ENCODE assay signal across 8 cellular contexts in the genomic region with DNA sequence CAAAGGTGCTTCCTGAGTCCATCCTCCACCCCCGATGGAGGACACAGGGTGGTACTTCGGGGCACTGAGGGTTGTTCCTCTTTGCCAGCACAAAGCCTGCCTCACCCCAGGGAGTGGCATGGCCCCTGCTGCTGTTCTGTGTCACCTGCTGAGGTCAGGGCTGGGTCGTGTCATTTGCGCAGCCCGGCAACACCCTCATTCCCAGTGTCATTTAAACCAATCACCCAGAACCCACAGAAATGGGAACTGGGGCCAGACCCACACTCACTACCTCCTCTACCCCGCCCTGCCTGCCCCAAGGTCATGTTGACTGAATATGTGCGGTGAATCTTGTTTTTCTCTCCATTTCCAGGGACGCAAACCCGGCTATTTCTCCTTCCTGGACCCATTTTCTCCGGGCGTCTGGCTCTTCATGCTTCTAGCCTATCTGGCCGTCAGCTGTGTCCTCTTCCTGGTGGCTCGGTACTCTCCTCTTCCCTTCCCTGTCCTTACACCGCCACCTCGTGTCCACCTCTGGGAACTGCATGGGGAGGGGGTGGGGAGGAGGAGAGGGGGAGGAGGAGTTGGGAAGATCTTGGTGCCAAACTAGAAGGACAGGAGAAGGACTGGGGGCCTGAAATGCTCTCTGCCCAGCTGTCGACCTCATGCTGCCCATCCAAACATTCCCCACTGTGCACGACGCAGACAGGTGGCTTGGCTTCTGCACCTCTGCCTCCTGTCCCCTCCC.
DNase-seq lines count a peak whose midpoint lies in the region; ATAC-seq, FAIRE-seq and TF ChIP-seq lines count a peak whose summit lies in the region.

No MANE protein-coding gene starts in this region.

- TF ChIP-seq CTCF in H1 (IDR thresholded peaks at IDR 0.05; ENCODE audit: control extremely low read depth in 1 of 3, insufficient read depth in 1 of 3, low read depth in 1 of 3, low read length in 3 of 3), result peak; percentile 84 to 94 (median 93)

- peak; percentile 74 for ATAC-seq in activated CD8-positive, alpha-beta T cell treated with anti-CD3 and anti-CD28 coated beads, Interleukin-2, amount 10 ng/mL, durations not matched to agents 7 days and 5 days
- no peak for ATAC-seq in HG02870 (IDR thresholded peaks at IDR 0.05; ENCODE audit: unreplicated experiment)

- peak overlapping the region; percentile 13 for H4K91ac ChIP-seq in H1 (replicated peaks; ENCODE audit: insufficient read length, low read length)

- DNase-seq in DMS79 treated with DMSO at 0.1 percent for 48 hours (lab: John Stamatoyannopoulos, UW), result peak; percentile 86
- DNase-seq in HK-2 (ENCODE audit: unreplicated experiment), result peak; percentile 67
- DNase-seq in NCI-H82 (lab: John Stamatoyannopoulos, UW), result peak; percentile 88
- DNase-seq in activated CD8-positive, alpha-beta T cell treated with anti-CD3 and anti-CD28 coated beads, Interleukin-2, amount 10 ng/mL, durations not matched to agents 7 days and 5 days, result peak; percentile 58
- DNase-seq in H1 (ENCODE audit: low read depth in 1 of 2, low spot score in 2 of 2), result peak; percentile 60 to 97
- DNase-seq in mesendoderm, result peak; percentile 96
- peak; percentile 35 for DNase-seq in stimulated activated CD8-positive, alpha-beta memory T cell treated with anti-CD3 and anti-CD28 coated beads, Interleukin-15, amount 100 ng/mL, for 24 hours (ENCODE audit: low read depth)

- no peak overlapping the region for H3K23ac ChIP-seq in H1 (ENCODE audit: insufficient read length)
- peak overlapping the region; percentile 54 for H3K23ac ChIP-seq in mesendoderm (ENCODE audit: low read length)

- H4K5ac ChIP-seq in H1 (ENCODE audit: insufficient read length, low read depth, low read length) (no peak overlapping the region), mesendoderm (ENCODE audit: low read length) (no peak overlapping the region)

- no peak overlapping the region for H3K14ac ChIP-seq in H1 (ENCODE audit: insufficient read length)

- no peak overlapping the region for H3K27ac Mint-ChIP-seq in activated CD8-positive, alpha-beta T cell treated with anti-CD3 and anti-CD28 coated beads, Interleukin-2, amount 10 ng/mL, durations not matched to agents 7 days and 5 days

- no peak overlapping the region for H2AK5ac ChIP-seq in H1 (ENCODE audit: low read depth, low read length)
- H2AK5ac ChIP-seq in mesendoderm (ENCODE audit: low read length), result no peak overlapping the region

- 0 out of 3 replicates have a peak, but pooled peaks of 1 of the 2 experiments have one; percentile 27 for TF ChIP-seq EP300 in H1 (IDR thresholded peaks at IDR 0.05; ENCODE audit: borderline replicate concordance in 1 of 2, low read depth in 2 of 2, low read length in 2 of 2)

- H3K27ac ChIP-seq in H1 (ENCODE audit: low read depth, low read length) (no peak overlapping the region), mesendoderm (ENCODE audit: low read depth, low read length) (no peak overlapping the region)

- H3K36me3 ChIP-seq in H1 (ENCODE audit: control insufficient read depth in 2 of 4, insufficient read depth in 4 of 4, low read length in 3 of 4), result no peaks in the 10 kb centered on the region
- no peaks in the 10 kb centered on the region for H3K36me3 ChIP-seq in mesendoderm (ENCODE audit: control insufficient read depth, insufficient read depth, low read length)

- H3K79me2 ChIP-seq in H1 (ENCODE audit: control insufficient read depth in 1 of 2, insufficient read depth in 2 of 2, low read length in 2 of 2), result no peaks in the 10 kb centered on the region
- no peaks in the 10 kb centered on the region for H3K79me2 ChIP-seq in mesendoderm (ENCODE audit: control insufficient read depth, insufficient read depth, low read length)

- H3K4ac ChIP-seq in H1 (replicated peaks; ENCODE audit: insufficient read length, low read depth, low read length), result no peak overlapping the region
- no peak overlapping the region for H3K4ac ChIP-seq in mesendoderm (ENCODE audit: low read depth, low read length)

- no peaks in the 10 kb centered on the region for H3K79me1 ChIP-seq in H1 (ENCODE audit: low read depth, low read length)
- H3K79me1 ChIP-seq in mesendoderm (ENCODE audit: low read length), result no peaks in the 10 kb centered on the region

- no peaks in the 10 kb centered on the region for H3K9me3 Mint-ChIP-seq in activated CD8-positive, alpha-beta T cell treated with anti-CD3 and anti-CD28 coated beads, Interleukin-2, amount 10 ng/mL, durations not matched to agents 7 days and 5 days (ENCODE audit: insufficient read depth)

- peak; percentile 87 for FAIRE-seq in H1 (lab: Jason Lieb, UNC)

- peak overlapping the region in 1 of 2 experiments; percentile 57; a peak in 2 of 4 replicates for H3K4me2 ChIP-seq in H1 (ENCODE audit: insufficient read depth in 1 of 2, low read depth in 2 of 2, low read length in 2 of 2)
- H3K4me2 ChIP-seq in mesendoderm (ENCODE audit: low read length), result peak overlapping the region; percentile 16

- no peaks in the 10 kb centered on the region for H3K9me3 ChIP-seq in H1 (ENCODE audit: insufficient read depth in 2 of 2, low read depth in 1 of 2, low read length in 1 of 2)

- no peaks in the 10 kb centered on the region for H4K20me1 ChIP-seq in H1 (replicated peaks in 1 of 2; ENCODE audit: control insufficient read depth in 1 of 2, insufficient read depth in 2 of 2, low read length in 2 of 2)

- CTCF ChIA-PET in activated CD8-positive, alpha-beta T cell treated with anti-CD3 and anti-CD28 coated beads, Interleukin-2, amount 10 ng/mL, durations not matched to agents 7 days and 5 days (lab: Charles Lee), result interaction anchor here (0.9 to 1.5 kb wide), 3 partner anchors 16 to 90 kb away, joined by 3 to 5 read pairs (median 5); no protein-coding TSS in a partner anchor
- CTCF ChIA-PET in H1 (lab: Charles Lee; ENCODE audit: partially characterized antibody), result interaction anchor here (0.6 to 12.1 kb wide), 33 partner anchors 11 to 457 kb away, joined by 3 to 218 read pairs (median 4); no protein-coding TSS in a partner anchor

- H3K4me3 ChIP-seq in H1 (ENCODE audit: extremely low read depth in 1 of 4, insufficient read depth in 2 of 4, low read depth in 3 of 4, low read length in 4 of 4), result peak overlapping the region in 1 of 4 experiments; percentile 18; a peak in 1 of 8 replicates
- no peak overlapping the region for H3K4me3 ChIP-seq in mesendoderm (ENCODE audit: low read length)

- H3K56ac ChIP-seq in H1 (replicated peaks; ENCODE audit: insufficient read length, low read depth, low read length), result no peak overlapping the region
- peak overlapping the region; percentile 86 for H3K56ac ChIP-seq in mesendoderm (ENCODE audit: low read length)

- no peaks in the 10 kb centered on the region; the same call in 1 of the 2 replicates for H3K23me2 ChIP-seq in H1 (ENCODE audit: low read depth, low read length)

- H2AFZ ChIP-seq in H1 (ENCODE audit: low read length), result peak overlapping the region; percentile 89

- WGBS in H1 (ENCODE audit: extremely low coverage in 1 of 2, insufficient coverage in 1 of 2, insufficient read length in 1 of 2, insufficient replicate concordance in 2 of 2, low coverage in 1 of 2, low lambda C conversion rate in 2 of 2, missing lambda C conversion rate in 1 of 2), 2 experiments, result 40% methylated on average over 14 of the region's 18 CpGs; no CpG with 5 or more reads in 1 of the 2 experiments
- WGBS in mesendoderm (ENCODE audit: extremely low coverage, insufficient coverage, low lambda C conversion rate), result no CpG with 5 or more reads among the region's 18 CpGs

- peaks cover 18% of the 10 kb centered on the region for H3K4me1 Mint-ChIP-seq in activated CD8-positive, alpha-beta T cell treated with anti-CD3 and anti-CD28 coated beads, Interleukin-2, amount 10 ng/mL, durations not matched to agents 7 days and 5 days (ENCODE audit: low read depth)

- POLR2A ChIA-PET in activated CD8-positive, alpha-beta T cell treated with anti-CD3 and anti-CD28 coated beads, Interleukin-2, amount 10 ng/mL, durations not matched to agents 7 days and 5 days (lab: Charles Lee), result no interaction called here
- POLR2A ChIA-PET in H1 (lab: Charles Lee; ENCODE audit: partially characterized antibody), result interaction anchor here (1.2 kb wide), 1 partner anchor 16 kb away, joined by 3 read pairs; no protein-coding TSS in a partner anchor

- no peak for TF ChIP-seq POLR2A in H1 (IDR thresholded peaks at IDR 0.05; ENCODE audit: control extremely low read depth in 1 of 2, low read depth in 2 of 2, low read length in 2 of 2)

- H2BK120ac ChIP-seq in H1 (replicated peaks; ENCODE audit: low read depth, low read length), result no peak overlapping the region
- no peak overlapping the region for H2BK120ac ChIP-seq in mesendoderm (ENCODE audit: low read depth, low read length)

- peaks cover 8% of the 10 kb centered on the region for H3K27me3 Mint-ChIP-seq in activated CD8-positive, alpha-beta T cell treated with anti-CD3 and anti-CD28 coated beads, Interleukin-2, amount 10 ng/mL, durations not matched to agents 7 days and 5 days (ENCODE audit: low read depth)

- H3K18ac ChIP-seq in H1 (ENCODE audit: extremely low read depth, low read length) (peak overlapping the region; percentile 81), mesendoderm (ENCODE audit: low read length) (no peak overlapping the region)

- TF ChIP-seq RAD21 in H1 (IDR thresholded peaks at IDR 0.05 in 1 of 2, conservative IDR thresholded peaks at IDR 0.05 in 1 of 2; ENCODE audit: low read depth in 2 of 2, low read length in 2 of 2), result peak; percentile 94 to 98

- H2BK15ac ChIP-seq in H1 (ENCODE audit: low read length) (peak overlapping the region; percentile 46; the same call in 1 of the 2 replicates), mesendoderm (replicated peaks; ENCODE audit: low read depth) (no peak overlapping the region)

- peak overlapping the region; percentile 30; the same call in 1 of the 2 replicates for H2BK5ac ChIP-seq in H1 (ENCODE audit: low read depth, low read length)
- peak overlapping the region; percentile 41 for H2BK5ac ChIP-seq in mesendoderm (ENCODE audit: low read length)

- H3K4me3 Mint-ChIP-seq in activated CD8-positive, alpha-beta T cell treated with anti-CD3 and anti-CD28 coated beads, Interleukin-2, amount 10 ng/mL, durations not matched to agents 7 days and 5 days, result peak overlapping the region; percentile 29

- H3K27me3 ChIP-seq in H1 (replicated peaks in 1 of 4; ENCODE audit: control insufficient read depth in 3 of 4, extremely low read depth in 1 of 4, insufficient read depth in 3 of 4, low read length in 3 of 4) (no peaks in the 10 kb centered on the region; a peak in 1 of 7 replicates), mesendoderm (ENCODE audit: insufficient read depth, low read length, poor library complexity) (no peaks in the 10 kb centered on the region)

- H3K9ac ChIP-seq in H1 (replicated peaks in 1 of 4; ENCODE audit: extremely low read depth in 1 of 4, low read depth in 3 of 4, low read length in 3 of 4) (no peak overlapping the region), mesendoderm (ENCODE audit: low read length) (peak overlapping the region; percentile 55)

- H2BK20ac ChIP-seq in H1 (ENCODE audit: low read length), result peak overlapping the region; percentile 72; the same call in 1 of the 2 replicates

- H3K4me1 ChIP-seq in H1 (replicated peaks in 1 of 4; ENCODE audit: control insufficient read depth in 3 of 4, insufficient read depth in 4 of 4, low read length in 3 of 4), result peaks cover 11 to 23% (median 14%) of the 10 kb centered on the region in 4 experiments
- peaks cover 12% of the 10 kb centered on the region for H3K4me1 ChIP-seq in mesendoderm (ENCODE audit: control insufficient read depth, low read depth, low read length)

- H2BK12ac ChIP-seq in H1 (ENCODE audit: low read depth, low read length), result peak overlapping the region; percentile 33; the same call in 1 of the 2 replicates

- H3K36me3 Mint-ChIP-seq in activated CD8-positive, alpha-beta T cell treated with anti-CD3 and anti-CD28 coated beads, Interleukin-2, amount 10 ng/mL, durations not matched to agents 7 days and 5 days (ENCODE audit: low read depth), result no peaks in the 10 kb centered on the region

- H4K8ac ChIP-seq in H1 (ENCODE audit: extremely low read depth, insufficient read depth, low read length) (no peak overlapping the region), mesendoderm (ENCODE audit: low read depth, low read length) (no peak overlapping the region)

Comparison
In these comparisons a context has a peak if more than half of its experiments do, and no peak if none do; other contexts are left out.
1. DNase-seq: peak in every context shown above with its lines; median percentile 96 in mesendoderm; 88 in NCI-H82; 86 in DMS79 treated with DMSO at 0.1 percent for 48 hours; 78 in H1; 67 in HK-2; 58 in activated CD8-positive, alpha-beta T cell treated with anti-CD3 and anti-CD28 coated beads, Interleukin-2, amount 10 ng/mL, durations not matched to agents 7 days and 5 days; 35 in stimulated activated CD8-positive, alpha-beta memory T cell treated with anti-CD3 and anti-CD28 coated beads, Interleukin-15, amount 100 ng/mL, for 24 hours.